ENCODE assay signal across 25 cellular contexts in genomic region chr11:16266021-16266420, GRCh38.
"Had no signal": no experiment of that assay in that cellular context is flagged by ENCODE, and none has a peak within 500 bp of the region (broad histone marks: within the 10 kb centered on the region; RNA-seq: fewer than 3 reads in every experiment).

No MANE protein-coding gene starts in this region.

- H3K36me3 ChIP-seq: colonic mucosa, esophagus muscularis mucosa, esophagus squamous epithelium, gastrocnemius medialis, gastroesophageal sphincter, heart left ventricle, heart right ventricle had no signal

- H3K4me3 Mint-ChIP-seq: dendritic cell treated with granulocyte-macrophage colony-stimulating factor and Interleukin-4, amounts not matched to agents 40 ng/mL and 50 ng/mL, for 4 days; effector memory CD8-positive, alpha-beta T cell; endodermal cell had no signal

- H3K9me3 ChIP-seq: colonic mucosa, gastrocnemius medialis had no signal

- DNase-seq: colonic mucosa; cortex of kidney; dermis blood vessel endothelial cell; dorsolateral prefrontal cortex; effector CD4-positive, alpha-beta T cell; effector CD8-positive, alpha-beta T cell; effector memory CD4-positive, alpha-beta T cell; effector memory CD8-positive, alpha-beta T cell; endodermal cell; erythroblast; esophagus squamous epithelium; foreskin fibroblast; foreskin keratinocyte; foreskin melanocyte; gastrocnemius medialis; head of caudate nucleus; heart left ventricle; heart right ventricle had no signal

- H3K27ac Mint-ChIP-seq: dendritic cell treated with granulocyte-macrophage colony-stimulating factor and Interleukin-4, amounts not matched to agents 40 ng/mL and 50 ng/mL, for 4 days; effector memory CD8-positive, alpha-beta T cell; endodermal cell had no signal

- H3K4me3 ChIP-seq: colonic mucosa, coronary artery, dorsolateral prefrontal cortex, esophagus muscularis mucosa, esophagus squamous epithelium, gastrocnemius medialis, gastroesophageal sphincter, heart left ventricle, heart right ventricle had no signal

- ATAC-seq: effector memory CD8-positive, alpha-beta T cell; esophagus mucosa; foreskin keratinocyte; gastrocnemius medialis; gastroesophageal sphincter; heart left ventricle; heart right ventricle had no signal

- FAIRE-seq: endothelial cell of umbilical vein had no signal

- H3K9me3 Mint-ChIP-seq: endodermal cell had no signal

- H3K4me1 ChIP-seq: colonic mucosa, esophagus muscularis mucosa, esophagus squamous epithelium, foreskin keratinocyte, gastroesophageal sphincter had no signal

- H3K27ac ChIP-seq: colonic mucosa, coronary artery, dorsolateral prefrontal cortex, epithelial cell of prostate, esophagus muscularis mucosa, esophagus squamous epithelium, foreskin keratinocyte, gastrocnemius medialis, gastroesophageal sphincter, heart left ventricle, heart right ventricle had no signal

- H3K4me1 Mint-ChIP-seq: endodermal cell had no signal

- H3K27me3 ChIP-seq: colonic mucosa, dorsolateral prefrontal cortex, esophagus muscularis mucosa, esophagus squamous epithelium, foreskin keratinocyte, gastrocnemius medialis, gastroesophageal sphincter, heart left ventricle, heart right ventricle had no signal

- H3K27me3 Mint-ChIP-seq: dendritic cell treated with granulocyte-macrophage colony-stimulating factor and Interleukin-4, amounts not matched to agents 40 ng/mL and 50 ng/mL, for 4 days; effector memory CD8-positive, alpha-beta T cell had no signal
